34 cellular contexts compared by ENCODE assay signal in genomic region chr6:52208612-52209011, GRCh38. TPM values are rescaled to one million over a fixed set of nuclear protein-coding genes. Genes with fewer than 3 reads are reported as not detected.
"Had no signal": no experiment of that assay in that cellular context is flagged by ENCODE, and none has a peak within 500 bp of the region (broad histone marks: within the 10 kb centered on the region; RNA-seq: fewer than 3 reads in every experiment).

No MANE protein-coding gene starts in this region.

- H3K27ac ChIP-seq: adrenal gland, breast epithelium, cardiac muscle cell, esophagus muscularis mucosa, foreskin keratinocyte, WERI-Rb-1 had no signal

- H3K4me3 ChIP-seq: adrenal gland, breast epithelium, cardiac muscle cell, coronary artery, esophagus muscularis mucosa, gastrocnemius medialis had no signal

- DNase-seq: activated CD4-positive, alpha-beta memory T cell treated with anti-CD3 and anti-CD28 coated beads for 36 hours; activated CD4-positive, alpha-beta T cell treated with anti-CD3 and anti-CD28 coated beads for 36 hours; activated CD4-positive, alpha-beta T cell treated with anti-CD3 and anti-CD28 coated beads, Interleukin-2, amount 10 ng/mL, durations not matched to agents 24 days and 14 days; activated CD4-positive, CD25-positive, alpha-beta regulatory T cell; activated CD4-positive, CD25-positive, alpha-beta regulatory T cell treated with anti-CD3 and anti-CD28 coated beads, Interleukin-2, amount 50 U/mL, for 72 hours; activated CD8-positive, alpha-beta memory T cell treated with anti-CD3 and anti-CD28 coated beads, Interleukin-2, amount 10 ng/mL, durations not matched to agents 7 days and 5 days; activated CD8-positive, alpha-beta memory T cell treated with anti-CD3 and anti-CD28 coated beads, Interleukin-2, amount 50 U/mL, for 4 hours; activated CD8-positive, alpha-beta T cell treated with anti-CD3 and anti-CD28 coated beads, Interleukin-2, amount 10 ng/mL, durations not matched to agents 7 days and 5 days; activated effector memory CD4-positive, alpha-beta T cell treated with anti-CD3 and anti-CD28 coated beads, Interleukin-2, amount 50 U/mL, for 16 hours; activated naive CD4-positive, alpha-beta T cell treated with anti-CD3 and anti-CD28 coated beads for 36 hours; activated naive CD8-positive, alpha-beta T cell treated with anti-CD3 and anti-CD28 coated beads for 36 hours; activated naive CD8-positive, alpha-beta T cell treated with anti-CD3 and anti-CD28 coated beads, Interleukin-2, amount 50 U/mL, for 24 hours; activated T-cell treated with anti-CD3 and anti-CD28 coated beads, Interleukin-2, amount 50 U/mL, for 1 hour; activated T-cell treated with anti-CD3 and anti-CD28 coated beads, Interleukin-2, amount 50 U/mL, for 48 hours; adrenal gland; amygdala; aorta; effector CD4-positive, alpha-beta T cell; effector memory CD8-positive, alpha-beta T cell; erythroblast; foreskin keratinocyte; gastrocnemius medialis; glutamatergic neuron; T-helper 1 cell; T-helper 17 cell; T1000; WERI-Rb-1 had no signal

- H3K36me3 ChIP-seq: adrenal gland, breast epithelium, cardiac muscle cell, esophagus muscularis mucosa, gastrocnemius medialis, WERI-Rb-1 had no signal

- ATAC-seq: activated CD4-positive, alpha-beta T cell treated with anti-CD3 and anti-CD28 coated beads for 36 hours; activated CD8-positive, alpha-beta memory T cell treated with anti-CD3 and anti-CD28 coated beads, Interleukin-2, amount 10 ng/mL, durations not matched to agents 7 days and 5 days; activated CD8-positive, alpha-beta T cell treated with anti-CD3 and anti-CD28 coated beads, Interleukin-2, amount 10 ng/mL, durations not matched to agents 7 days and 5 days; activated naive CD8-positive, alpha-beta T cell treated with anti-CD3 and anti-CD28 coated beads, Interleukin-2, amount 50 U/mL, for 24 hours; effector memory CD8-positive, alpha-beta T cell; foreskin keratinocyte; T-helper 17 cell had no signal

- H3K4me1 ChIP-seq: adrenal gland, breast epithelium, esophagus muscularis mucosa, foreskin keratinocyte, gastrocnemius medialis had no signal

- H3K9me3 ChIP-seq: adrenal gland, breast epithelium, esophagus muscularis mucosa, gastrocnemius medialis had no signal

- H3K27me3 ChIP-seq: adrenal gland, breast epithelium, esophagus muscularis mucosa, gastrocnemius medialis had no signal

RNA-seq across cellular contexts. Expression of gene IL17A, which starts 22.4 kb away (rescaled TPM):
- total RNA-seq: activated CD4-positive, alpha-beta T cell treated with anti-CD3 and anti-CD28 coated beads, Interleukin-2, amount 10 ng/mL, durations not matched to agents 24 days and 14 days; activated CD8-positive, alpha-beta memory T cell treated with anti-CD3 and anti-CD28 coated beads, Interleukin-2, amount 10 ng/mL, durations not matched to agents 7 days and 5 days; activated CD8-positive, alpha-beta T cell treated with anti-CD3 and anti-CD28 coated beads, Interleukin-2, amount 10 ng/mL, durations not matched to agents 7 days and 5 days; activated naive CD8-positive, alpha-beta T cell treated with anti-CD3 and anti-CD28 coated beads for 36 hours; activated T-helper 1 cell treated with anti-CD3 and anti-CD28 coated beads, Interleukin-12 subunit alpha, Interleukin-12 subunit beta, Interleukin-2, Interleukin-4 antibody, amounts not matched to agents 30 ng/mL and 10 ng/mL and 1 ng/mL, durations not matched to agents 14 hours and 24 hours and 36 hours; adrenal gland; aorta; breast epithelium; cardiac muscle cell; cerebellum; esophagus muscularis mucosa; foreskin keratinocyte; gastrocnemius medialis had no signal
- polyA plus RNA-seq: adrenal gland, aorta, cardiac muscle cell, foreskin keratinocyte had no signal

RNA-seq across cellular contexts. Expression of gene IL17F, which starts 35.7 kb away (rescaled TPM):
- total RNA-seq: activated CD4-positive, alpha-beta T cell treated with anti-CD3 and anti-CD28 coated beads, Interleukin-2, amount 10 ng/mL, durations not matched to agents 24 days and 14 days; activated CD8-positive, alpha-beta memory T cell treated with anti-CD3 and anti-CD28 coated beads, Interleukin-2, amount 10 ng/mL, durations not matched to agents 7 days and 5 days; activated CD8-positive, alpha-beta T cell treated with anti-CD3 and anti-CD28 coated beads, Interleukin-2, amount 10 ng/mL, durations not matched to agents 7 days and 5 days; activated naive CD8-positive, alpha-beta T cell treated with anti-CD3 and anti-CD28 coated beads for 36 hours; activated T-helper 1 cell treated with anti-CD3 and anti-CD28 coated beads, Interleukin-12 subunit alpha, Interleukin-12 subunit beta, Interleukin-2, Interleukin-4 antibody, amounts not matched to agents 30 ng/mL and 10 ng/mL and 1 ng/mL, durations not matched to agents 14 hours and 24 hours and 36 hours; activated T-helper 2 cell treated with anti-CD3 and anti-CD28 coated beads, Interferon-gamma antibody, Interleukin-2, Interleukin-4, amounts not matched to agents 10 μg/mL and 5 μg/mL and 100 μg/mL, durations not matched to agents 14 hours and 24 hours and 36 hours; adrenal gland; aorta; breast epithelium; cardiac muscle cell; cerebellum; esophagus muscularis mucosa; foreskin keratinocyte; gastrocnemius medialis had no signal
- polyA plus RNA-seq: adrenal gland, aorta, cardiac muscle cell, foreskin keratinocyte had no signal
